In genomic region chr1:95286479-95286878, GRCh38 we compare ENCODE assay signal across 17 cellular contexts. TPM values are rescaled to one million over a fixed set of nuclear protein-coding genes. Genes with fewer than 3 reads are reported as not detected.
DNase-seq lines count a peak whose midpoint lies in the region; ATAC-seq, FAIRE-seq and TF ChIP-seq lines count a peak whose summit lies in the region.
"Had no signal": no experiment of that assay in that cellular context is flagged by ENCODE, and none has a peak within 500 bp of the region (broad histone marks: within the 10 kb centered on the region; RNA-seq: fewer than 3 reads in every experiment).

No MANE protein-coding gene starts in this region.

- H3K27ac ChIP-seq in pancreas (no peak overlapping the region), ascending aorta (no peak overlapping the region)

- DNase-seq in HuH-7 (ENCODE audit: low spot score) (peak; percentile 17), NCI-H2081 (lab: John Stamatoyannopoulos, UW) (peak; percentile 48 to 81), bronchial epithelial cell (ENCODE audit: low read depth) (peak; percentile 73), pancreas (peak in 2 of 6 donors; percentile 36 to 58), MG63 (no peak), mesenteric fat pad (ENCODE audit: low spot score) (no peak), ascending aorta (ENCODE audit: low spot score in 2 of 2) (no peak)
- DNase-seq: activated CD4-positive, alpha-beta T cell treated with anti-CD3 and anti-CD28 coated beads for 36 hours; activated CD8-positive, alpha-beta memory T cell treated with anti-CD3 and anti-CD28 coated beads, Interleukin-2, amount 10 ng/mL, durations not matched to agents 7 days and 5 days; CD8-positive, alpha-beta memory T cell; stimulated activated CD4-positive, alpha-beta T cell treated with anti-CD3 and anti-CD28 coated beads, Interleukin-4, amount 100 ng/mL, for 24 hours had no signal

- no peaks in the 10 kb centered on the region for H3K27me3 ChIP-seq in bronchial epithelial cell (ENCODE audit: control insufficient read depth, insufficient read depth, low read length)
- H3K27me3 ChIP-seq in pancreas: no peaks in the 10 kb centered on the region
- H3K27me3 ChIP-seq in MG63: no peaks in the 10 kb centered on the region
- H3K27me3 ChIP-seq in ascending aorta: no peaks in the 10 kb centered on the region

- no peak for FAIRE-seq in bronchial epithelial cell (lab: Jason Lieb, UNC)
- no peak for FAIRE-seq in pancreas (lab: Jason Lieb, UNC)
- FAIRE-seq: endothelial cell of umbilical vein, GM19239 had no signal

- peak in 3 of 4 donors; percentile 69 to 80 (median 80) for ATAC-seq in pancreas
- ATAC-seq in HG03039 (IDR thresholded peaks at IDR 0.05; ENCODE audit: unreplicated experiment): no peak
- ATAC-seq: activated CD4-positive, alpha-beta T cell treated with anti-CD3 and anti-CD28 coated beads for 36 hours; activated CD8-positive, alpha-beta memory T cell treated with anti-CD3 and anti-CD28 coated beads, Interleukin-2, amount 10 ng/mL, durations not matched to agents 7 days and 5 days; natural killer cell treated with Interleukin-12 subunit alpha and Interleukin-12 subunit beta and Interleukin-15 and Interleukin-18, amount 100 ng/mL, for 72 hours had no signal

- 27 to 29% methylated on average over 5 of the region's 5 CpGs for WGBS in pancreas, 2 donors

- intact Hi-C loops in pancreas (cut with DNase I): no loop called here
- intact Hi-C loops in ascending aorta (cut with DNase I): no loop called here

- no peaks in the 10 kb centered on the region for H3K36me3 ChIP-seq in bronchial epithelial cell (ENCODE audit: control insufficient read depth, insufficient read depth, low read length)
- H3K36me3 ChIP-seq in pancreas: no peaks in the 10 kb centered on the region
- H3K36me3 ChIP-seq in MG63: no peaks in the 10 kb centered on the region
- H3K36me3 ChIP-seq in ascending aorta: no peaks in the 10 kb centered on the region
- H3K36me3 ChIP-seq: HAP-1 had no signal

- H3K4me1 ChIP-seq in pancreas (peaks cover 0 to 9% (median 8%) of the 10 kb centered on the region in 3 donors), ascending aorta (no peaks in the 10 kb centered on the region)

- H3K4me3 ChIP-seq in bronchial epithelial cell (ENCODE audit: low read depth, low read length) (no peak overlapping the region), pancreas (no peak overlapping the region), MG63 (no peak overlapping the region), ascending aorta (no peak overlapping the region)
- H3K4me3 ChIP-seq: HAP-1, smooth muscle cell had no signal

- TF ChIP-seq CTCF in bronchial epithelial cell (IDR thresholded peaks at IDR 0.05; ENCODE audit: insufficient read depth, low read length, severe bottlenecking): no peak
- no peak for TF ChIP-seq CTCF in pancreas (IDR thresholded peaks at IDR 0.05)
- no peak for TF ChIP-seq CTCF in ascending aorta (IDR thresholded peaks at IDR 0.05)

- no peaks in the 10 kb centered on the region for H3K9me3 ChIP-seq in pancreas
- H3K9me3 ChIP-seq in MG63: no peaks in the 10 kb centered on the region
- H3K9me3 ChIP-seq in ascending aorta: no peaks in the 10 kb centered on the region
- H3K9me3 ChIP-seq: HAP-1 had no signal

RNA-seq across cellular contexts. Expression of gene RWDD3, which starts 52.5 kb away (rescaled TPM):
- total RNA-seq in bronchial epithelial cell (8.4 and 13.2 TPM in 2 replicates), pancreas (10 to 100 TPM in 3 of 6 donors, 1 to 10 TPM in 3; 5.0 to 13.5 (median 9.8) TPM), mesenteric fat pad (11.6 TPM), ascending aorta (not detected)
- 10 to 100 TPM; 27.3 to 37.1 TPM for polyA plus RNA-seq in pancreas
- 12.0 and 25.7 TPM in 2 replicates for total RNA-seq in MG63 (2014; rRNA removed; shearing (Covaris generic); ENCODE audit: low replicate concordance)

Comparison
In these comparisons a context has a peak if more than half of its experiments do, and no peak if none do; other contexts are left out.
1. DNase-seq: peak in HuH-7 (single experiment), NCI-H2081 (2 of 2) and bronchial epithelial cell (single experiment); none in MG63 (single experiment), mesenteric fat pad (single experiment) and ascending aorta (0 of 2).